In the genomic region with DNA sequence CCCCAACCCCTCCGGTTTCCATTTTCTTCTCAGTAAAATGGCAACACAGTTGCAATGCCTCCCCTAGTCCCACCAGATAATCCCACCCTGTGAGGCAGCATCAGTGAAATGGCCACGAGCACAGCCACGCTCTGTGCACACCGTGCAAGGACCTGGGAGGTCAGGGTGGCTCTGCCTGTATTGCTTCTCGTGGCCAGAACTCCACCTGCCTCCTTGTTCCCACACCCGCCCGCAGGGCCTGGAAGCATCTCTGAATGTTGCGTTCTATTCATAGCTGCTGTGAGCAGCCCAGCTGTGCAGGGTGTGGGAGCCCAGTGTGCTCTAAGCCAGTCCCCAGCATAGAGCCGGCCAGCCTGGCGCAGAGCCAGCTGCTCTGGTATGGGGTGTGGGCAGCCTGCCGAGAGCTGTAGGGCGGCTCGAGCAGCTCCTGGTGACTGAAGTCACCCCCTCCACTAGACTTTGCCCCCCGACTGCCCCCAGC, we compare ENCODE assay signal across 11 cellular contexts.
DNase-seq lines count a peak whose midpoint lies in the region; ATAC-seq and TF ChIP-seq lines count a peak whose summit lies in the region.
"Had no signal": no experiment of that assay in that cellular context is flagged by ENCODE, and none has a peak within 500 bp of the region (broad histone marks: within the 10 kb centered on the region; RNA-seq: fewer than 3 reads in every experiment).

No MANE protein-coding gene starts in this region.

- WGBS in transverse colon (ENCODE audit: low coverage in 1 of 2), 2 donors, result 31% methylated on average over 12 of the region's 14 CpGs; no CpG with 5 or more reads in 1 of the 2 donors
- 54% methylated on average over 2 of the region's 14 CpGs for WGBS in esophagus muscularis mucosa

- ATAC-seq in GM18870 (IDR thresholded peaks at IDR 0.05; ENCODE audit: unreplicated experiment), result no peak

- no peak overlapping the region for H3K27ac Mint-ChIP-seq in neural progenitor cell

- no peaks in the 10 kb centered on the region for H3K36me3 Mint-ChIP-seq in neural progenitor cell

- H3K27ac ChIP-seq in transverse colon, result no peak overlapping the region
- no peak overlapping the region for H3K27ac ChIP-seq in neural progenitor cell
- H3K27ac ChIP-seq in esophagus muscularis mucosa (replicated peaks in 1 of 4), result no peak overlapping the region
- H3K27ac ChIP-seq: SK-N-MC, uterus had no signal

- no peak overlapping the region for H3K4me3 ChIP-seq in transverse colon
- H3K4me3 ChIP-seq in neural progenitor cell, result no peak overlapping the region
- H3K4me3 ChIP-seq in esophagus muscularis mucosa, result no peak overlapping the region
- H3K4me3 ChIP-seq: SK-N-MC, uterus had no signal

- no peaks in the 10 kb centered on the region for H3F3A ChIP-seq in neural progenitor cell (ENCODE audit: low read depth)

- H3K27me3 Mint-ChIP-seq in neural progenitor cell (ENCODE audit: insufficient read depth, low read depth), result peaks cover 5% of the 10 kb centered on the region

- TF ChIP-seq POLR2A in transverse colon (IDR thresholded peaks at IDR 0.05) (no peak), esophagus muscularis mucosa (IDR thresholded peaks at IDR 0.05; ENCODE audit: low read depth) (no peak)

- peaks cover 29% of the 10 kb centered on the region for H3K4me1 Mint-ChIP-seq in neural progenitor cell

- H3K4me3 Mint-ChIP-seq in neural progenitor cell, result no peak overlapping the region

- no peak overlapping the region for H2AFZ ChIP-seq in neural progenitor cell (replicated peaks)

- in situ Hi-C loops in transverse colon (cut with MboI; ENCODE audit: low pct_ligation_motif_present in 1 of 4, low pct_unique_long_range_greater_than_20kb in 1 of 4, low sequenced_read_pairs in 3 of 4), result no loop called here

- H3K79me2 ChIP-seq in neural progenitor cell (ENCODE audit: low read depth), result no peaks in the 10 kb centered on the region

- H3K4me2 ChIP-seq in neural progenitor cell, result no peak overlapping the region

- no peaks in the 10 kb centered on the region for H3K27me3 ChIP-seq in transverse colon
- no peaks in the 10 kb centered on the region for H3K27me3 ChIP-seq in neural progenitor cell
- H3K27me3 ChIP-seq in esophagus muscularis mucosa, result no peaks in the 10 kb centered on the region
- H3K27me3 ChIP-seq: uterus had no signal

- DNase-seq in NCI-H82 (lab: John Stamatoyannopoulos, UW) (peak; percentile 68), NCI-H82 treated with DMSO at 0.1 percent for 48 hours (lab: John Stamatoyannopoulos, UW; ENCODE audit: unreplicated experiment) (no peak), SHP77 treated with DMSO at 0.1 percent for 48 hours (lab: John Stamatoyannopoulos, UW) (peak; percentile 71), islet precursor cell (peak; percentile 52), transverse colon (peak; percentile 39), neural progenitor cell (ENCODE audit: low spot score) (no peak), esophagus muscularis mucosa (ENCODE audit: extremely low spot score) (no peak)
- DNase-seq: stimulated activated CD4-positive, alpha-beta T cell treated with anti-CD3 and anti-CD28 coated beads, Interleukin-12 subunit alpha, Interleukin-12 subunit beta, amount 100 ng/mL, for 4 hours had no signal

- TF ChIP-seq CTCF in transverse colon (IDR thresholded peaks at IDR 0.05), result no peak
- no peak for TF ChIP-seq CTCF in neural progenitor cell (IDR thresholded peaks at IDR 0.05)
- no peak for TF ChIP-seq CTCF in esophagus muscularis mucosa (IDR thresholded peaks at IDR 0.05)

- no peaks in the 10 kb centered on the region for H3K9me3 ChIP-seq in transverse colon
- H3K9me3 ChIP-seq in neural progenitor cell (ENCODE audit: low read depth), result no peaks in the 10 kb centered on the region
- H3K9me3 ChIP-seq in esophagus muscularis mucosa, result no peaks in the 10 kb centered on the region
- H3K9me3 ChIP-seq: uterus had no signal

- H3K4me1 ChIP-seq in transverse colon (peaks cover 0 to 9% (median 0%) of the 10 kb centered on the region in 4 donors), neural progenitor cell (peaks cover 7% of the 10 kb centered on the region), esophagus muscularis mucosa (peaks cover 8 to 20% (median 11%) of the 10 kb centered on the region in 4 donors)
- H3K4me1 ChIP-seq: uterus had no signal

- intact Hi-C loops in transverse colon (cut with DNase I; ENCODE audit: low total_unique reads), result no loop called here
- intact Hi-C loops in esophagus muscularis mucosa (cut with DNase I), result no loop called here

- H3K36me3 ChIP-seq in transverse colon (no peaks in the 10 kb centered on the region), neural progenitor cell (no peaks in the 10 kb centered on the region), esophagus muscularis mucosa (no peaks in the 10 kb centered on the region)
- H3K36me3 ChIP-seq: uterus had no signal

- H3K9me3 Mint-ChIP-seq in neural progenitor cell, result no peaks in the 10 kb centered on the region

- TF ChIP-seq EP300 in transverse colon (IDR thresholded peaks at IDR 0.05; ENCODE audit: low read depth), result no peak
- TF ChIP-seq EP300 in esophagus muscularis mucosa (IDR thresholded peaks at IDR 0.05), result no peak

- no peak overlapping the region for H3K9ac ChIP-seq in neural progenitor cell

- no peaks in the 10 kb centered on the region for H4K20me1 ChIP-seq in neural progenitor cell (ENCODE audit: low read depth)

Comparison
In these comparisons a context has a peak if more than half of its experiments do, and no peak if none do; other contexts are left out.
1. DNase-seq: peak in NCI-H82 (single experiment), SHP77 treated with DMSO at 0.1 percent for 48 hours (single experiment), islet precursor cell (single experiment) and transverse colon (single experiment); none in NCI-H82 treated with DMSO at 0.1 percent for 48 hours (single experiment), neural progenitor cell (single experiment) and esophagus muscularis mucosa (single experiment).